1 cellular context compared by ENCODE assay signal in the genomic region with DNA sequence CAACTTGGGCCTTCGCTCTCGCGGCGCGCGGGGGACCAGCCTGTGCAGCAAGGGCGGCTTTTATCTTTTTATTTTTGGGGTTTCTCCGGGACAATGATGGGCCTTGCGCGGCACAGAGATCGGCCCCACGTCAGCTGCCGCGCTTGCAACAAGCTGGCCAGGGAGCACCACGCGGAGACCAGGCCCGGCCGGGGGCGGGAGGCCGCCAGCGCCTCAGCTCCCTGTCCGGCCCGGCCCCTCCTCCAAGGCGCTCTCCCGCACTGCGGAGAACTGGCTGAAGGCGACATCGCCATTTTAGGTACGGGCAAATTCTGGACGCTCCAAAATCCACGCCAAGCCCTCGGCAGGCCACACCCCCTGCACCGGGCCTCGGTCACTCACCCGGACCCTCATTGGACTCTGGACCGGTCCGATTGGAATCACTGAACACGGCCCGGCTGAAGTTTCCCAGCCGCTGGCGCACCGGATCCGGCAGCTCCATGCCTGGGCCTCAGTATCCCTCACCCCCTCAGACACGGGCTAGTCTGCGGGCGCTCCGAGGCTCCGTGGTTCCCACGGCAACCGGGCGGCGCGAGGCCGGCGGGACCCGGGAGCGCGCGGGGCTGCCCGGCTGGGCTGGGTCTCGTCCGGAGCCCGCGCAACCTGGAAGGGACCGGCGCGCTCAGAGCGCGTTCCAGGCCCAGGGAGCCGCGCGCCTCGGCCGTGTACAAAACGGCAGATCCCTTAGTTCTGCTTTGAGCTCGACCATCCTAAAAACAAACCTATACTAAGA.
TF ChIP-seq lines count a peak whose summit lies in the region.

A gene with protein sequence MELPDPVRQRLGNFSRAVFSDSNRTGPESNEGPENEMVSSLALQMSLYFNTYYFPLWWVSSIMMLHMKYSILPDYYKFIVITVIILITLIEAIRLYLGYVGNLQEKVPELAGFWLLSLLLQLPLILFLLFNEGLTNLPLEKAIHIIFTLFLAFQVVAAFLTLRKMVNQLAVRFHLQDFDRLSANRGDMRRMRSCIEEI (minus strand): TSS at position 547 of the 772 bp plus-strand sequence. CDS start 66 bp downstream, at position 481.

TF ChIP-seq in HEK293, 187 proteins besides CTCF, POLR2A, EP300 and RAD21 (continued from another document and continues in another):
- no peak; the same call in 1 of the 2 replicates for TF ChIP-seq YY2 (tag by site-specific recombination; IDR thresholded peaks at IDR 0.05)
- TF ChIP-seq ZNF501 (tag by site-specific recombination; IDR thresholded peaks at IDR 0.05): 0 out of 2 replicates have a peak, but pooled peaks have one; percentile 31
- TF ChIP-seq, protein P1, sequence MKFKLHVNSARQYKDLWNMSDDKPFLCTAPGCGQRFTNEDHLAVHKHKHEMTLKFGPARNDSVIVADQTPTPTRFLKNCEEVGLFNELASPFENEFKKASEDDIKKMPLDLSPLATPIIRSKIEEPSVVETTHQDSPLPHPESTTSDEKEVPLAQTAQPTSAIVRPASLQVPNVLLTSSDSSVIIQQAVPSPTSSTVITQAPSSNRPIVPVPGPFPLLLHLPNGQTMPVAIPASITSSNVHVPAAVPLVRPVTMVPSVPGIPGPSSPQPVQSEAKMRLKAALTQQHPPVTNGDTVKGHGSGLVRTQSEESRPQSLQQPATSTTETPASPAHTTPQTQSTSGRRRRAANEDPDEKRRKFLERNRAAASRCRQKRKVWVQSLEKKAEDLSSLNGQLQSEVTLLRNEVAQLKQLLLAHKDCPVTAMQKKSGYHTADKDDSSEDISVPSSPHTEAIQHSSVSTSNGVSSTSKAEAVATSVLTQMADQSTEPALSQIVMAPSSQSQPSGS (tag by site-specific recombination; IDR thresholded peaks at IDR 0.05; ENCODE audit: low read depth): no peak
- no peak for TF ChIP-seq ZNF514 (tag by site-specific recombination; IDR thresholded peaks at IDR 0.05)
- TF ChIP-seq EGR2 (tag by site-specific recombination; IDR thresholded peaks at IDR 0.05; ENCODE audit: low read depth): peak; percentile 38; the same call in 1 of the 2 replicates
- no peak for TF ChIP-seq ZNF544 (tag by site-specific recombination; IDR thresholded peaks at IDR 0.05)
- TF ChIP-seq IKZF3 (tag by site-specific recombination; IDR thresholded peaks at IDR 0.05): 0 out of 2 replicates have a peak, but pooled peaks have one; percentile 27
- no peak for TF ChIP-seq ZFP37 (tag by site-specific recombination; IDR thresholded peaks at IDR 0.05)
- TF ChIP-seq, protein P2, sequence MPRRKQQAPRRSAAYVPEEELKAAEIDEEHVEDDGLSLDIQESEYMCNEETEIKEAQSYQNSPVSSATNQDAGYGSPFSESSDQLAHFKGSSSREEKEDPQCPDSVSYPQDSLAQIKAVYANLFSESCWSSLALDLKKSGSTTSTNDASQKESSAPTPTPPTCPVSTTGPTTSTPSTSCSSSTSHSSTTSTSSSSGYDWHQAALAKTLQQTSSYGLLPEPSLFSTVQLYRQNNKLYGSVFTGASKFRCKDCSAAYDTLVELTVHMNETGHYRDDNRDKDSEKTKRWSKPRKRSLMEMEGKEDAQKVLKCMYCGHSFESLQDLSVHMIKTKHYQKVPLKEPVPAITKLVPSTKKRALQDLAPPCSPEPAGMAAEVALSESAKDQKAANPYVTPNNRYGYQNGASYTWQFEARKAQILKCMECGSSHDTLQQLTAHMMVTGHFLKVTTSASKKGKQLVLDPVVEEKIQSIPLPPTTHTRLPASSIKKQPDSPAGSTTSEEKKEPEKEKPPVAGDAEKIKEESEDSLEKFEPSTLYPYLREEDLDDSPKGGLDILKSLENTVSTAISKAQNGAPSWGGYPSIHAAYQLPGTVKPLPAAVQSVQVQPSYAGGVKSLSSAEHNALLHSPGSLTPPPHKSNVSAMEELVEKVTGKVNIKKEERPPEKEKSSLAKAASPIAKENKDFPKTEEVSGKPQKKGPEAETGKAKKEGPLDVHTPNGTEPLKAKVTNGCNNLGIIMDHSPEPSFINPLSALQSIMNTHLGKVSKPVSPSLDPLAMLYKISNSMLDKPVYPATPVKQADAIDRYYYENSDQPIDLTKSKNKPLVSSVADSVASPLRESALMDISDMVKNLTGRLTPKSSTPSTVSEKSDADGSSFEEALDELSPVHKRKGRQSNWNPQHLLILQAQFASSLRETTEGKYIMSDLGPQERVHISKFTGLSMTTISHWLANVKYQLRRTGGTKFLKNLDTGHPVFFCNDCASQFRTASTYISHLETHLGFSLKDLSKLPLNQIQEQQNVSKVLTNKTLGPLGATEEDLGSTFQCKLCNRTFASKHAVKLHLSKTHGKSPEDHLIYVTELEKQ (tag by site-specific recombination; IDR thresholded peaks at IDR 0.05; ENCODE audit: borderline replicate concordance): no peak
- TF ChIP-seq, protein P3, sequence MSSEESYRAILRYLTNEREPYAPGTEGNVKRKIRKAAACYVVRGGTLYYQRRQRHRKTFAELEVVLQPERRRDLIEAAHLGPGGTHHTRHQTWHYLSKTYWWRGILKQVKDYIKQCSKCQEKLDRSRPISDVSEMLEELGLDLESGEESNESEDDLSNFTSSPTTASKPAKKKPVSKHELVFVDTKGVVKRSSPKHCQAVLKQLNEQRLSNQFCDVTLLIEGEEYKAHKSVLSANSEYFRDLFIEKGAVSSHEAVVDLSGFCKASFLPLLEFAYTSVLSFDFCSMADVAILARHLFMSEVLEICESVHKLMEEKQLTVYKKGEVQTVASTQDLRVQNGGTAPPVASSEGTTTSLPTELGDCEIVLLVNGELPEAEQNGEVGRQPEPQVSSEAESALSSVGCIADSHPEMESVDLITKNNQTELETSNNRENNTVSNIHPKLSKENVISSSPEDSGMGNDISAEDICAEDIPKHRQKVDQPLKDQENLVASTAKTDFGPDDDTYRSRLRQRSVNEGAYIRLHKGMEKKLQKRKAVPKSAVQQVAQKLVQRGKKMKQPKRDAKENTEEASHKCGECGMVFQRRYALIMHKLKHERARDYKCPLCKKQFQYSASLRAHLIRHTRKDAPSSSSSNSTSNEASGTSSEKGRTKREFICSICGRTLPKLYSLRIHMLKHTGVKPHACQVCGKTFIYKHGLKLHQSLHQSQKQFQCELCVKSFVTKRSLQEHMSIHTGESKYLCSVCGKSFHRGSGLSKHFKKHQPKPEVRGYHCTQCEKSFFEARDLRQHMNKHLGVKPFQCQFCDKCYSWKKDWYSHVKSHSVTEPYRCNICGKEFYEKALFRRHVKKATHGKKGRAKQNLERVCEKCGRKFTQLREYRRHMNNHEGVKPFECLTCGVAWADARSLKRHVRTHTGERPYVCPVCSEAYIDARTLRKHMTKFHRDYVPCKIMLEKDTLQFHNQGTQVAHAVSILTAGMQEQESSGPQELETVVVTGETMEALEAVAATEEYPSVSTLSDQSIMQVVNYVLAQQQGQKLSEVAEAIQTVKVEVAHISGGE (tag by site-specific recombination; conservative IDR thresholded peaks at IDR 0.05; ENCODE audit: low read depth): peak; percentile 63
- TF ChIP-seq, protein P4, sequence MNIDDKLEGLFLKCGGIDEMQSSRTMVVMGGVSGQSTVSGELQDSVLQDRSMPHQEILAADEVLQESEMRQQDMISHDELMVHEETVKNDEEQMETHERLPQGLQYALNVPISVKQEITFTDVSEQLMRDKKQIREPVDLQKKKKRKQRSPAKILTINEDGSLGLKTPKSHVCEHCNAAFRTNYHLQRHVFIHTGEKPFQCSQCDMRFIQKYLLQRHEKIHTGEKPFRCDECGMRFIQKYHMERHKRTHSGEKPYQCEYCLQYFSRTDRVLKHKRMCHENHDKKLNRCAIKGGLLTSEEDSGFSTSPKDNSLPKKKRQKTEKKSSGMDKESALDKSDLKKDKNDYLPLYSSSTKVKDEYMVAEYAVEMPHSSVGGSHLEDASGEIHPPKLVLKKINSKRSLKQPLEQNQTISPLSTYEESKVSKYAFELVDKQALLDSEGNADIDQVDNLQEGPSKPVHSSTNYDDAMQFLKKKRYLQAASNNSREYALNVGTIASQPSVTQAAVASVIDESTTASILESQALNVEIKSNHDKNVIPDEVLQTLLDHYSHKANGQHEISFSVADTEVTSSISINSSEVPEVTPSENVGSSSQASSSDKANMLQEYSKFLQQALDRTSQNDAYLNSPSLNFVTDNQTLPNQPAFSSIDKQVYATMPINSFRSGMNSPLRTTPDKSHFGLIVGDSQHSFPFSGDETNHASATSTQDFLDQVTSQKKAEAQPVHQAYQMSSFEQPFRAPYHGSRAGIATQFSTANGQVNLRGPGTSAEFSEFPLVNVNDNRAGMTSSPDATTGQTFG (tag by site-specific recombination; IDR thresholded peaks at IDR 0.05; ENCODE audit: borderline replicate concordance): no peak
- TF ChIP-seq, protein P5, sequence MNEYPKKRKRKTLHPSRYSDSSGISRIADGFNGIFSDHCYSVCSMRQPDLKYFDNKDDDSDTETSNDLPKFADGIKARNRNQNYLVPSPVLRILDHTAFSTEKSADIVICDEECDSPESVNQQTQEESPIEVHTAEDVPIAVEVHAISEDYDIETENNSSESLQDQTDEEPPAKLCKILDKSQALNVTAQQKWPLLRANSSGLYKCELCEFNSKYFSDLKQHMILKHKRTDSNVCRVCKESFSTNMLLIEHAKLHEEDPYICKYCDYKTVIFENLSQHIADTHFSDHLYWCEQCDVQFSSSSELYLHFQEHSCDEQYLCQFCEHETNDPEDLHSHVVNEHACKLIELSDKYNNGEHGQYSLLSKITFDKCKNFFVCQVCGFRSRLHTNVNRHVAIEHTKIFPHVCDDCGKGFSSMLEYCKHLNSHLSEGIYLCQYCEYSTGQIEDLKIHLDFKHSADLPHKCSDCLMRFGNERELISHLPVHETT (tag by site-specific recombination; IDR thresholded peaks at IDR 0.05): no peak
- no peak for TF ChIP-seq ZNF785 (tag by site-specific recombination; IDR thresholded peaks at IDR 0.05)
- TF ChIP-seq, protein P6, sequence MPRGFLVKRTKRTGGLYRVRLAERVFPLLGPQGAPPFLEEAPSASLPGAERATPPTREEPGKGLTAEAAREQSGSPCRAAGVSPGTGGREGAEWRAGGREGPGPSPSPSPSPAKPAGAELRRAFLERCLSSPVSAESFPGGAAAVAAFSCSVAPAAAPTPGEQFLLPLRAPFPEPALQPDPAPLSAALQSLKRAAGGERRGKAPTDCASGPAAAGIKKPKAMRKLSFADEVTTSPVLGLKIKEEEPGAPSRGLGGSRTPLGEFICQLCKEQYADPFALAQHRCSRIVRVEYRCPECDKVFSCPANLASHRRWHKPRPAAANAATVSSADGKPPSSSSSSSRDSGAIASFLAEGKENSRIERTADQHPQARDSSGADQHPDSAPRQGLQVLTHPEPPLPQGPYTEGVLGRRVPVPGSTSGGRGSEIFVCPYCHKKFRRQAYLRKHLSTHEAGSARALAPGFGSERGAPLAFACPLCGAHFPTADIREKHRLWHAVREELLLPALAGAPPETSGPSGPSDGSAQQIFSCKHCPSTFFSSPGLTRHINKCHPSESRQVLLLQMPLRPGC (tag by site-specific recombination; IDR thresholded peaks at IDR 0.05): no peak
- TF ChIP-seq ZNF658 (tag by site-specific recombination; IDR thresholded peaks at IDR 0.05): no peak
- no peak for TF ChIP-seq ZNF777 (tag by site-specific recombination; IDR thresholded peaks at IDR 0.05; ENCODE audit: borderline replicate concordance)
- no peak for TF ChIP-seq GLI2 (tag by site-specific recombination; IDR thresholded peaks at IDR 0.05; ENCODE audit: borderline replicate concordance, low read depth)
- no peak for TF ChIP-seq KLF7 (tag by site-specific recombination; IDR thresholded peaks at IDR 0.05; ENCODE audit: borderline replicate concordance)
- 0 out of 2 replicates have a peak, but pooled peaks have one; percentile 21 for TF ChIP-seq ZNF24 (tag by site-specific recombination; IDR thresholded peaks at IDR 0.05)
- TF ChIP-seq, protein P7, sequence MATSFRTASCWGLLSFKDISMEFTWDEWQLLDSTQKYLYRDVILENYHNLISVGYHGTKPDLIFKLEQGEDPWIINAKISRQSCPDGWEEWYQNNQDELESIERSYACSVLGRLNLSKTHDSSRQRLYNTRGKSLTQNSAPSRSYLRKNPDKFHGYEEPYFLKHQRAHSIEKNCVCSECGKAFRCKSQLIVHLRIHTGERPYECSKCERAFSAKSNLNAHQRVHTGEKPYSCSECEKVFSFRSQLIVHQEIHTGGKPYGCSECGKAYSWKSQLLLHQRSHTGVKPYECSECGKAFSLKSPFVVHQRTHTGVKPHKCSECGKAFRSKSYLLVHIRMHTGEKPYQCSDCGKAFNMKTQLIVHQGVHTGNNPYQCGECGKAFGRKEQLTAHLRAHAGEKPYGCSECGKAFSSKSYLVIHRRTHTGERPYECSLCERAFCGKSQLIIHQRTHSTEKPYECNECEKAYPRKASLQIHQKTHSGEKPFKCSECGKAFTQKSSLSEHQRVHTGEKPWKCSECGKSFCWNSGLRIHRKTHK (tag by site-specific recombination; IDR thresholded peaks at IDR 0.05): no peak
- no peak for TF ChIP-seq ZSCAN23 (tag by site-specific recombination; IDR thresholded peaks at IDR 0.05)
- no peak for TF ChIP-seq ZNF292 (tag by site-specific recombination; IDR thresholded peaks at IDR 0.05; ENCODE audit: borderline replicate concordance, low read depth)
- TF ChIP-seq OVOL3 (tag by site-specific recombination; IDR thresholded peaks at IDR 0.05): no peak
- TF ChIP-seq ZNF585B (tag by site-specific recombination; IDR thresholded peaks at IDR 0.05): no peak
- TF ChIP-seq, protein P8, sequence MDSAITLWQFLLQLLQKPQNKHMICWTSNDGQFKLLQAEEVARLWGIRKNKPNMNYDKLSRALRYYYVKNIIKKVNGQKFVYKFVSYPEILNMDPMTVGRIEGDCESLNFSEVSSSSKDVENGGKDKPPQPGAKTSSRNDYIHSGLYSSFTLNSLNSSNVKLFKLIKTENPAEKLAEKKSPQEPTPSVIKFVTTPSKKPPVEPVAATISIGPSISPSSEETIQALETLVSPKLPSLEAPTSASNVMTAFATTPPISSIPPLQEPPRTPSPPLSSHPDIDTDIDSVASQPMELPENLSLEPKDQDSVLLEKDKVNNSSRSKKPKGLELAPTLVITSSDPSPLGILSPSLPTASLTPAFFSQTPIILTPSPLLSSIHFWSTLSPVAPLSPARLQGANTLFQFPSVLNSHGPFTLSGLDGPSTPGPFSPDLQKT (IDR thresholded peaks at IDR 0.05; ENCODE audit: borderline replicate concordance, low read depth, low read length): no peak
- TF ChIP-seq ZNF274 (IDR thresholded peaks at IDR 0.05; ENCODE audit: low read length): no peak
- TF ChIP-seq ZNF274 (tag by site-specific recombination; IDR thresholded peaks at IDR 0.05; ENCODE audit: borderline replicate concordance): no peak
